In genomic region chr3:23113455-23114171, GRCh38 we compare ENCODE assay signal across 11 cellular contexts.
DNase-seq lines count a peak whose midpoint lies in the region; ATAC-seq, FAIRE-seq and TF ChIP-seq lines count a peak whose summit lies in the region.
"Had no signal": no experiment of that assay in that cellular context is flagged by ENCODE, and none has a peak within 500 bp of the region (broad histone marks: within the 10 kb centered on the region; RNA-seq: fewer than 3 reads in every experiment).

No MANE protein-coding gene starts in this region.

- TF ChIP-seq CTCF in sigmoid colon (IDR thresholded peaks at IDR 0.05), result no peak
- no peak for TF ChIP-seq CTCF in neural progenitor cell (IDR thresholded peaks at IDR 0.05)

- H3K4me2 ChIP-seq in neural progenitor cell, result no peak overlapping the region

- H4K20me1 ChIP-seq in neural progenitor cell (ENCODE audit: low read depth), result no peaks in the 10 kb centered on the region

- peak; percentile 38 for FAIRE-seq in GM18507 (lab: Jason Lieb, UNC)

- H3K27ac Mint-ChIP-seq in neural progenitor cell, result no peak overlapping the region
- H3K27ac Mint-ChIP-seq: H9 had no signal

- H3K27me3 ChIP-seq in sigmoid colon, result no peaks in the 10 kb centered on the region
- H3K27me3 ChIP-seq in neural progenitor cell, result no peaks in the 10 kb centered on the region

- no peak overlapping the region for H3K9ac ChIP-seq in neural progenitor cell

- 15 to 52% methylated on average over 9 of the region's 9 CpGs for WGBS in sigmoid colon, 2 donors

- intact Hi-C loops in sigmoid colon (cut with DNase I), result no loop called here

- H2AFZ ChIP-seq in neural progenitor cell (replicated peaks), result no peak overlapping the region

- TF ChIP-seq POLR2A in sigmoid colon (IDR thresholded peaks at IDR 0.05), result no peak

- H3K4me3 Mint-ChIP-seq in neural progenitor cell, result no peak overlapping the region
- H3K4me3 Mint-ChIP-seq: H9 had no signal

- H3K9me3 ChIP-seq in sigmoid colon, result no peaks in the 10 kb centered on the region
- no peaks in the 10 kb centered on the region for H3K9me3 ChIP-seq in neural progenitor cell (ENCODE audit: low read depth)

- H3K27ac ChIP-seq in sigmoid colon, result peak overlapping the region in 2 of 4 donors; percentile 49 to 56
- no peak overlapping the region for H3K27ac ChIP-seq in neural progenitor cell

- H3K4me1 ChIP-seq in sigmoid colon (peaks cover 0 to 47% (median 42%) of the 10 kb centered on the region in 4 donors), neural progenitor cell (peaks cover 19% of the 10 kb centered on the region)

- no peak for TF ChIP-seq EP300 in sigmoid colon (IDR thresholded peaks at IDR 0.05)

- H3K4me3 ChIP-seq in sigmoid colon (no peak overlapping the region), neural progenitor cell (no peak overlapping the region)

- no peaks in the 10 kb centered on the region for H3K9me3 Mint-ChIP-seq in neural progenitor cell
- H3K9me3 Mint-ChIP-seq: H9 had no signal

- H3K36me3 Mint-ChIP-seq in neural progenitor cell, result no peaks in the 10 kb centered on the region

- no peaks in the 10 kb centered on the region for H3F3A ChIP-seq in neural progenitor cell (ENCODE audit: low read depth)

- H3K27me3 Mint-ChIP-seq in neural progenitor cell (ENCODE audit: insufficient read depth, low read depth), result peaks cover 2% of the 10 kb centered on the region

- H3K79me2 ChIP-seq in neural progenitor cell (ENCODE audit: low read depth), result no peaks in the 10 kb centered on the region

- ATAC-seq in esophagus mucosa (peak; percentile 96), GM21786 (IDR thresholded peaks at IDR 0.05; ENCODE audit: unreplicated experiment) (no peak), HG02642 (IDR thresholded peaks at IDR 0.05; ENCODE audit: poor library complexity, unreplicated experiment) (no peak)

- DNase-seq in GM18507 (ENCODE audit: extremely low spot score, insufficient read length, low read depth) (no peak), NOMO-1 treated with dmso at 0.1 percent for 144 hours (lab: John Stamatoyannopoulos, UW; ENCODE audit: unreplicated experiment) (peak; percentile 56), sigmoid colon (peak; percentile 70), NCI-H510A (lab: John Stamatoyannopoulos, UW) (no peak), neural progenitor cell (ENCODE audit: low spot score) (no peak)
- DNase-seq: activated T-cell treated with anti-CD3 and anti-CD28 coated beads, Interleukin-2, amount 50 U/mL, for 1 hour; H9; SHP77 had no signal

- H3K4me1 Mint-ChIP-seq in neural progenitor cell, result peaks cover 10% of the 10 kb centered on the region

- H3K36me3 ChIP-seq in sigmoid colon (no peaks in the 10 kb centered on the region), neural progenitor cell (no peaks in the 10 kb centered on the region)

Comparison
In these comparisons a context has a peak if more than half of its experiments do, and no peak if none do; other contexts are left out.
1. DNase-seq: peak in NOMO-1 treated with dmso at 0.1 percent for 144 hours (single experiment) and sigmoid colon (single experiment); none in GM18507 (single experiment), NCI-H510A (single experiment) and neural progenitor cell (single experiment).